Comparison of ENCODE assay signal across 24 cellular contexts in the genomic region with DNA sequence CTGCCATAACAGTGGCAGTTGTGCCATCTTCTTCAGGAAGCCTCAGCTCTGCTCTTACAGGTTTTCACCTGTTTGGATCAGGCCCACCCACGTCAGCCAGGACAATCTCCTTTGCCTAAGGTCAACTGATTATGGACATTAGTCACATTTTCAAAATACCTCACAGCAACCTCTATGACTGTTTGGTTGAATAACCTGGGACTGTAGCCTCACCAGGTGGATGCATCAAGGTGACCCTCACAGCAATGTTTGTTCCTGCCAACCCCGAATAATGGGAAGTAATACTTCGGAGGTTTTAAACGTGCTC. TPM values are rescaled to one million over a fixed set of nuclear protein-coding genes. Genes with fewer than 3 reads are reported as not detected.
"Had no signal": no experiment of that assay in that cellular context is flagged by ENCODE, and none has a peak within 500 bp of the region (broad histone marks: within the 10 kb centered on the region; RNA-seq: fewer than 3 reads in every experiment).

No MANE protein-coding gene starts in this region.

- H3K4me2 ChIP-seq: SK-N-SH had no signal

- ATAC-seq: HepG2, Panc1 had no signal

- H3K9me3 ChIP-seq: SK-N-SH had no signal

- H3K9me2 ChIP-seq: SK-N-SH had no signal

- DNase-seq: IMR-90, Karpas-422, KG1, MM.1S, NCI-H1092 treated with DMSO at 0.1 percent for 48 hours, NCI-H1436, NCI-H187, NCI-H2029, NCI-H2081 treated with DMSO at 0.1 percent for 48 hours, NCI-H2171, NCI-H226, NCI-H446, NCI-H510A, NCI-H524 treated with DMSO at 0.1 percent for 48 hours, NCI-H69, NCI-H774, PC-3, SHP77, SK-N-SH, SW 1271 had no signal

- FAIRE-seq: HepG2 had no signal

- H3K9ac ChIP-seq: SK-N-SH had no signal

- H3K27ac ChIP-seq: RWPE1 had no signal

RNA-seq across cellular contexts. Expression of a gene that starts 17.2 kb away (rescaled TPM):
- total RNA-seq: HepG2, HT1080, IMR-90 had no signal
- polyA plus RNA-seq: HepG2, IMR-90, SK-N-SH had no signal
